In genomic region chr12:55723516-55724225, GRCh38 we compare ENCODE assay signal across 11 cellular contexts. TPM values are rescaled to one million over a fixed set of nuclear protein-coding genes. Genes with fewer than 3 reads are reported as not detected.
A peak's percentile ranks its signal among the peaks of the same experiment; 100 is the strongest.
DNase-seq lines count a peak whose midpoint lies in the region; ATAC-seq and TF ChIP-seq lines count a peak whose summit lies in the region.
"Had no signal": no experiment of that assay in that cellular context is flagged by ENCODE, and none has a peak within 500 bp of the region (broad histone marks: within the 10 kb centered on the region; RNA-seq: fewer than 3 reads in every experiment).

No MANE protein-coding gene starts in this region.

- no peak overlapping the region for H2BK5ac ChIP-seq in neuronal stem cell (ENCODE audit: low read length)

- peaks cover 15% of the 10 kb centered on the region for H3K79me1 ChIP-seq in neuronal stem cell (ENCODE audit: low read depth, low read length)

- intact Hi-C loops in Right ventricle myocardium inferior (cut with DNase I) = loop anchor here (5.0 kb wide), 1 partner anchor 41 kb away; a partner anchor contains a TSS

- no peaks in the 10 kb centered on the region for H3K9me3 Mint-ChIP-seq in endodermal cell
- no peaks in the 10 kb centered on the region for H3K9me3 Mint-ChIP-seq in type B pancreatic cell
- H3K9me3 Mint-ChIP-seq: activated CD8-positive, alpha-beta T cell treated with anti-CD3 and anti-CD28 coated beads for 36 hours; naive B cell had no signal

- no peak overlapping the region for H4K91ac ChIP-seq in neuronal stem cell (ENCODE audit: low read depth, low read length, poor library complexity)

- POLR2A ChIA-PET in HEK293T (lab: Yijun Ruan, JAX) = interaction anchor here (1.4 to 1.5 kb wide), 2 partner anchors 12 kb away, joined by 3 read pairs; no protein-coding TSS in a partner anchor

- no peak overlapping the region for H3K18ac ChIP-seq in neuronal stem cell (ENCODE audit: low read length)

- H2BK12ac ChIP-seq in neuronal stem cell (ENCODE audit: low read length) = no peak overlapping the region

- H2AFZ ChIP-seq in neuronal stem cell (ENCODE audit: low read length) = no peak overlapping the region

- H3K36me3 ChIP-seq in cardiac muscle cell (peaks cover 11% of the 10 kb centered on the region), endodermal cell (ENCODE audit: control insufficient read depth, insufficient read depth, low read length) (peaks cover 53% of the 10 kb centered on the region), neuronal stem cell (replicated peaks in 1 of 2; ENCODE audit: control insufficient read depth in 2 of 2, insufficient read depth in 2 of 2, low read length in 2 of 2) (peaks cover 32 to 73% of the 10 kb centered on the region in 2 donors)

- H2BK120ac ChIP-seq in neuronal stem cell (ENCODE audit: low read depth, low read length) = no peak overlapping the region

- H3K4me3 ChIP-seq in cardiac muscle cell = no peak overlapping the region
- H3K4me3 ChIP-seq in endodermal cell (ENCODE audit: low read length) = no peak overlapping the region
- H3K4me3 ChIP-seq in neuronal stem cell (ENCODE audit: low read length in 2 of 2) = no peak overlapping the region
- H3K4me3 ChIP-seq: smooth muscle cell had no signal

- no peak overlapping the region for H2BK15ac ChIP-seq in neuronal stem cell (ENCODE audit: low read length)

- H3K27ac ChIP-seq in cardiac muscle cell (peak overlapping the region; percentile 21), endodermal cell (ENCODE audit: low read depth, low read length) (no peak overlapping the region), neuronal stem cell (replicated peaks; ENCODE audit: low read length) (no peak overlapping the region)

- H3K4me3 Mint-ChIP-seq in endodermal cell = no peak overlapping the region
- no peak overlapping the region for H3K4me3 Mint-ChIP-seq in type B pancreatic cell
- H3K4me3 Mint-ChIP-seq: activated CD8-positive, alpha-beta T cell treated with anti-CD3 and anti-CD28 coated beads for 36 hours had no signal

- no peak overlapping the region for H3K4ac ChIP-seq in neuronal stem cell (ENCODE audit: low read length)

- peaks cover 6% of the 10 kb centered on the region for H3K4me1 ChIP-seq in cardiac muscle cell (ENCODE audit: low read depth)
- peaks cover 8% of the 10 kb centered on the region for H3K4me1 ChIP-seq in endodermal cell (ENCODE audit: control insufficient read depth, insufficient read depth, low read length)
- peaks cover 18 to 20% of the 10 kb centered on the region in 2 donors for H3K4me1 ChIP-seq in neuronal stem cell (ENCODE audit: control insufficient read depth in 2 of 2, insufficient read depth in 1 of 2, low read depth in 1 of 2, low read length in 2 of 2)

- no peak for ATAC-seq in Right ventricle myocardium inferior
- no peak for ATAC-seq in GM21825 (IDR thresholded peaks at IDR 0.05; ENCODE audit: unreplicated experiment)

- peaks cover 41% of the 10 kb centered on the region for H3K36me3 Mint-ChIP-seq in endodermal cell (ENCODE audit: low read depth)
- peaks cover 16% of the 10 kb centered on the region for H3K36me3 Mint-ChIP-seq in type B pancreatic cell
- H3K36me3 Mint-ChIP-seq: naive B cell had no signal

- DNase-seq in cardiac muscle cell (ENCODE audit: low read depth in 1 of 2, low spot score in 1 of 2) = no peak
- DNase-seq in Right ventricle myocardium inferior (ENCODE audit: missing footprints) = no peak
- DNase-seq in endodermal cell = no peak
- no peak for DNase-seq in neuronal stem cell (ENCODE audit: low spot score)
- no peak for DNase-seq in type B pancreatic cell (ENCODE audit: extremely low spot score, unreplicated experiment)
- DNase-seq in effector CD4-positive, alpha-beta T cell = no peak
- no peak for DNase-seq in HEK293T (ENCODE audit: extremely low spot score)
- DNase-seq: activated CD8-positive, alpha-beta T cell treated with anti-CD3 and anti-CD28 coated beads for 36 hours had no signal

- no peak overlapping the region for H3K14ac ChIP-seq in neuronal stem cell (ENCODE audit: low read length)

- 90 to 94% methylated on average over 6 to 10 of the region's 10 CpGs for WGBS in endodermal cell (ENCODE audit: insufficient coverage in 1 of 2, insufficient read length in 1 of 2), 2 experiments
- WGBS in neuronal stem cell (ENCODE audit: extremely low coverage in 2 of 2, insufficient read length in 2 of 2, insufficient replicate concordance in 1 of 2), 2 donors = no CpG with 5 or more reads among the region's 10 CpGs

- no peak overlapping the region for H4K8ac ChIP-seq in neuronal stem cell (ENCODE audit: low read depth, low read length)

- H3K27me3 ChIP-seq in cardiac muscle cell (no peaks in the 10 kb centered on the region), endodermal cell (ENCODE audit: control insufficient read depth, insufficient read depth, low read length, poor library complexity, severe bottlenecking) (no peaks in the 10 kb centered on the region), neuronal stem cell (ENCODE audit: control insufficient read depth in 3 of 3, insufficient read depth in 3 of 3, low read depth in 1 of 3, low read length in 3 of 3) (no peaks in the 10 kb centered on the region)

- H2AK5ac ChIP-seq in neuronal stem cell (ENCODE audit: low read depth, low read length) = peak overlapping the region; percentile 39

- no peaks in the 10 kb centered on the region for H3K9me3 ChIP-seq in cardiac muscle cell (ENCODE audit: low read depth)
- no peaks in the 10 kb centered on the region for H3K9me3 ChIP-seq in endodermal cell (ENCODE audit: control insufficient read depth, low read length)
- peaks cover 0 to 1% of the 10 kb centered on the region in 2 donors for H3K9me3 ChIP-seq in neuronal stem cell (replicated peaks in 1 of 2; ENCODE audit: control insufficient read depth in 2 of 2, insufficient read depth in 1 of 2, low read depth in 1 of 2, low read length in 2 of 2)

- no peak overlapping the region for H3K4me2 ChIP-seq in neuronal stem cell (ENCODE audit: insufficient read depth, low read length, poor library complexity, severe bottlenecking)
- H3K4me2 ChIP-seq: smooth muscle cell had no signal

- CTCF ChIA-PET in HEK293T (lab: Yijun Ruan, JAX) = interaction anchor here (1.1 to 3.5 kb wide), 3 partner anchors 9 to 42 kb away, joined by 3 to 30 read pairs (median 4); a partner anchor contains a TSS

- H3K27me3 Mint-ChIP-seq in endodermal cell (ENCODE audit: insufficient read depth) (no peaks in the 10 kb centered on the region), type B pancreatic cell (no peaks in the 10 kb centered on the region)
- H3K27me3 Mint-ChIP-seq: activated CD8-positive, alpha-beta T cell treated with anti-CD3 and anti-CD28 coated beads for 36 hours; naive B cell had no signal

- TF ChIP-seq CTCF in cardiac muscle cell (IDR thresholded peaks at IDR 0.05; ENCODE audit: low read depth, low read length) (no peak), endodermal cell (conservative IDR thresholded peaks at IDR 0.05) (no peak), type B pancreatic cell (conservative IDR thresholded peaks at IDR 0.05) (no peak)

- peak overlapping the region; percentile 55 for H3K27ac Mint-ChIP-seq in endodermal cell
- peak overlapping the region; percentile 48 for H3K27ac Mint-ChIP-seq in type B pancreatic cell
- H3K27ac Mint-ChIP-seq: activated CD8-positive, alpha-beta T cell treated with anti-CD3 and anti-CD28 coated beads for 36 hours had no signal

- H3K23ac ChIP-seq in neuronal stem cell (ENCODE audit: low read depth, low read length, poor library complexity) = peak overlapping the region; percentile 47

- peaks cover 21% of the 10 kb centered on the region for H3K4me1 Mint-ChIP-seq in endodermal cell
- H3K4me1 Mint-ChIP-seq in type B pancreatic cell (ENCODE audit: unreplicated experiment) = peaks cover 37% of the 10 kb centered on the region

- H3K9ac ChIP-seq in endodermal cell (ENCODE audit: extremely low read depth, low read length, poor library complexity, severe bottlenecking) (no peak overlapping the region), neuronal stem cell (ENCODE audit: low read depth, low read length, poor library complexity) (no peak overlapping the region)

RNA-seq across cellular contexts. Expression of gene RDH5, which starts 3.5 kb away (rescaled TPM):
- total RNA-seq in cardiac muscle cell (10.1 and 11.2 TPM in 2 replicates), Right ventricle myocardium inferior (12.9 TPM), endodermal cell (1 to 10 TPM; 4.1 to 7.4 TPM), type B pancreatic cell (ENCODE audit: low replicate concordance) (7.4 and 14.1 TPM in 2 replicates)
- 6.6 and 12.6 TPM in 2 replicates for polyA plus RNA-seq in cardiac muscle cell
- 4.7 TPM for polyA plus RNA-seq in endodermal cell (2013, experiment 1 of 2)
- 3.5 TPM for polyA plus RNA-seq in endodermal cell (2013, experiment 2 of 2)
- polyA plus RNA-seq in neuronal stem cell (2013, experiment 1 of 2) = 7.0 TPM
- 6.2 TPM for polyA plus RNA-seq in neuronal stem cell (2013, experiment 2 of 2)
- total RNA-seq: smooth muscle cell had no signal

RNA-seq across cellular contexts. Expression of gene CD63, which starts 5.1 kb away (rescaled TPM):
- 268 and 584 TPM in 2 replicates for total RNA-seq in cardiac muscle cell
- 694 and 1,103 TPM in 2 replicates for polyA plus RNA-seq in cardiac muscle cell
- total RNA-seq in Right ventricle myocardium inferior = 790 TPM
- total RNA-seq in endodermal cell = 1,000 to 10,000 TPM in 1 of 2 donors, 100 to 1,000 TPM in 1; 879 to 1,041 TPM
- 447 TPM for polyA plus RNA-seq in endodermal cell (2013, experiment 1 of 2)
- polyA plus RNA-seq in endodermal cell (2013, experiment 2 of 2) = 444 TPM
- 879 TPM for polyA plus RNA-seq in neuronal stem cell (2013, experiment 1 of 2)
- polyA plus RNA-seq in neuronal stem cell (2013, experiment 2 of 2) = 873 TPM
- total RNA-seq in type B pancreatic cell (ENCODE audit: low replicate concordance) = 525 and 567 TPM in 2 replicates

RNA-seq across cellular contexts. Expression of gene BLOC1S1, which starts 7.8 kb away (rescaled TPM):
- 133 and 194 TPM in 2 replicates for total RNA-seq in cardiac muscle cell
- 147 and 159 TPM in 2 replicates for polyA plus RNA-seq in cardiac muscle cell
- 128 TPM for total RNA-seq in Right ventricle myocardium inferior
- 100 to 1,000 TPM in 1 of 2 donors, 10 to 100 TPM in 1; 95.1 to 102 TPM for total RNA-seq in endodermal cell
- polyA plus RNA-seq in endodermal cell (2013, experiment 1 of 2) = 93.0 TPM
- polyA plus RNA-seq in endodermal cell (2013, experiment 2 of 2) = 94.7 TPM
- polyA plus RNA-seq in neuronal stem cell (2013, experiment 1 of 2) = 97.5 TPM
- 97.1 TPM for polyA plus RNA-seq in neuronal stem cell (2013, experiment 2 of 2)
- total RNA-seq in type B pancreatic cell (ENCODE audit: low replicate concordance) = 89.9 and 98.6 TPM in 2 replicates

RNA-seq across cellular contexts. Expression of gene ITGA7, which starts 16.0 kb away (rescaled TPM):
- total RNA-seq in cardiac muscle cell (93.9 and 101 TPM in 2 replicates), Right ventricle myocardium inferior (479 TPM), endodermal cell (100 to 1,000 TPM; 106 to 122 TPM), type B pancreatic cell (ENCODE audit: low replicate concordance) (10.4 and 39.2 TPM in 2 replicates)
- polyA plus RNA-seq in cardiac muscle cell = 32.9 and 39.5 TPM in 2 replicates
- polyA plus RNA-seq in endodermal cell (2013, experiment 1 of 2) = 77.3 TPM
- polyA plus RNA-seq in endodermal cell (2013, experiment 2 of 2) = 71.6 TPM
- polyA plus RNA-seq in neuronal stem cell (2013, experiment 1 of 2) = 59.4 TPM
- 56.0 TPM for polyA plus RNA-seq in neuronal stem cell (2013, experiment 2 of 2)

RNA-seq across cellular contexts. Expression of gene GDF11, which starts 19.3 kb away (rescaled TPM):
- total RNA-seq in cardiac muscle cell (53.1 and 54.2 TPM in 2 replicates), Right ventricle myocardium inferior (9.7 TPM), endodermal cell (10 to 100 TPM; 29.8 to 33.0 TPM), type B pancreatic cell (ENCODE audit: low replicate concordance) (11.8 and 40.1 TPM in 2 replicates)
- 13.5 and 14.1 TPM in 2 replicates for polyA plus RNA-seq in cardiac muscle cell
- polyA plus RNA-seq in endodermal cell (2013, experiment 1 of 2) = 32.4 TPM
- 28.6 TPM for polyA plus RNA-seq in endodermal cell (2013, experiment 2 of 2)
- polyA plus RNA-seq in neuronal stem cell (2013, experiment 1 of 2) = 26.1 TPM
- 26.4 TPM for polyA plus RNA-seq in neuronal stem cell (2013, experiment 2 of 2)
